27 cellular contexts compared by ENCODE assay signal in genomic region chr13:42360046-42360445, GRCh38.
DNase-seq lines count a peak whose midpoint lies in the region; ATAC-seq, FAIRE-seq and TF ChIP-seq lines count a peak whose summit lies in the region.
"Had no signal": no experiment of that assay in that cellular context is flagged by ENCODE, and none has a peak within 500 bp of the region (broad histone marks: within the 10 kb centered on the region; RNA-seq: fewer than 3 reads in every experiment).

No MANE protein-coding gene starts in this region.

- H3K4me3 ChIP-seq in HepG2 (replicated peaks in 1 of 3; ENCODE audit: insufficient read depth in 1 of 3, low read depth in 2 of 3, low read length in 3 of 3) (no peak overlapping the region), right lobe of liver (no peak overlapping the region), K562 (no peak overlapping the region), neural progenitor cell (no peak overlapping the region), prostate gland (no peak overlapping the region)
- H3K4me3 ChIP-seq: A549, BLaER1, GM12878 had no signal

- ATAC-seq in HepG2 (no peak), right lobe of liver (no peak), K562 (no peak)
- ATAC-seq: A549, GM12878 had no signal

- H3K9me3 Mint-ChIP-seq in activated naive CD8-positive, alpha-beta T cell (ENCODE audit: low read depth), result peaks cover 4% of the 10 kb centered on the region
- peaks cover 9% of the 10 kb centered on the region for H3K9me3 Mint-ChIP-seq in activated naive CD8-positive, alpha-beta T cell treated with anti-CD3 and anti-CD28 coated beads for 36 hours
- no peaks in the 10 kb centered on the region for H3K9me3 Mint-ChIP-seq in neural progenitor cell
- H3K9me3 Mint-ChIP-seq: CD4-positive, alpha-beta memory T cell; CD8-positive, alpha-beta memory T cell had no signal

- H3K27ac Mint-ChIP-seq in activated naive CD8-positive, alpha-beta T cell, result peak overlapping the region; percentile 2
- no peak overlapping the region for H3K27ac Mint-ChIP-seq in activated naive CD8-positive, alpha-beta T cell treated with anti-CD3 and anti-CD28 coated beads for 36 hours
- no peak overlapping the region for H3K27ac Mint-ChIP-seq in neural progenitor cell
- H3K27ac Mint-ChIP-seq: CD14-positive monocyte; CD4-positive, alpha-beta memory T cell; CD4-positive, CD25-positive, alpha-beta regulatory T cell had no signal

- H3K27ac ChIP-seq in HepG2 (ENCODE audit: extremely low read length, insufficient read depth, low read length) (no peak overlapping the region), right lobe of liver (no peak overlapping the region), K562 (ENCODE audit: extremely low read depth, low read depth, low read length) (no peak overlapping the region), neural progenitor cell (no peak overlapping the region), prostate gland (no peak overlapping the region)
- H3K27ac ChIP-seq: 22Rv1, A549, BLaER1 had no signal

- no peaks in the 10 kb centered on the region for H3K9me3 ChIP-seq in HepG2 (ENCODE audit: low read length)
- no peaks in the 10 kb centered on the region for H3K9me3 ChIP-seq in right lobe of liver
- H3K9me3 ChIP-seq in K562 (replicated peaks; ENCODE audit: control insufficient read depth, insufficient read depth, low read depth, low read length), result no peaks in the 10 kb centered on the region
- no peaks in the 10 kb centered on the region for H3K9me3 ChIP-seq in neural progenitor cell (ENCODE audit: low read depth)
- no peaks in the 10 kb centered on the region for H3K9me3 ChIP-seq in prostate gland
- H3K9me3 ChIP-seq: A549, BE2C, BLaER1 had no signal

- no peak overlapping the region for H3K9ac ChIP-seq in HepG2 (ENCODE audit: insufficient read depth, low read depth, low read length)
- H3K9ac ChIP-seq in K562 (ENCODE audit: insufficient read depth in 1 of 2, low read depth in 2 of 2, low read length in 2 of 2), result no peak overlapping the region
- H3K9ac ChIP-seq in neural progenitor cell, result no peak overlapping the region
- H3K9ac ChIP-seq: BLaER1 had no signal

- no peaks in the 10 kb centered on the region for H4K20me1 ChIP-seq in HepG2 (ENCODE audit: insufficient read depth, low read length)
- no peaks in the 10 kb centered on the region for H4K20me1 ChIP-seq in K562 (replicated peaks; ENCODE audit: control insufficient read depth, insufficient read depth, low read length)
- no peaks in the 10 kb centered on the region for H4K20me1 ChIP-seq in neural progenitor cell (ENCODE audit: low read depth)
- H4K20me1 ChIP-seq: BLaER1 had no signal

- H2AFZ ChIP-seq in HepG2 (ENCODE audit: low read length) (no peak overlapping the region), K562 (ENCODE audit: low read depth, low read length) (no peak overlapping the region), neural progenitor cell (replicated peaks) (peak overlapping the region; percentile 21)

- CTCF ChIA-PET in HepG2 (lab: Yijun Ruan, JAX; ENCODE audit: low intra/inter-chr PET ratio, low total read pairs), result no interaction called here
- CTCF ChIA-PET in K562 (lab: Yijun Ruan, JAX; ENCODE audit: low intra/inter-chr PET ratio), result no interaction called here

- TF ChIP-seq EP300 in HepG2 (IDR thresholded peaks at IDR 0.05; ENCODE audit: low read depth in 2 of 2, low read length in 2 of 2) (no peak), HepG2 (CRISPR knock-in tag; IDR thresholded peaks at IDR 0.05; ENCODE audit: borderline replicate concordance) (no peak), K562 (IDR thresholded peaks at IDR 0.05; ENCODE audit: low read length) (no peak)

- H3K4me3 Mint-ChIP-seq in activated naive CD8-positive, alpha-beta T cell, result no peak overlapping the region
- no peak overlapping the region for H3K4me3 Mint-ChIP-seq in activated naive CD8-positive, alpha-beta T cell treated with anti-CD3 and anti-CD28 coated beads for 36 hours
- no peak overlapping the region for H3K4me3 Mint-ChIP-seq in neural progenitor cell
- H3K4me3 Mint-ChIP-seq: CD14-positive monocyte; CD4-positive, alpha-beta memory T cell; CD4-positive, CD25-positive, alpha-beta regulatory T cell; CD8-positive, alpha-beta memory T cell had no signal

- 38% methylated on average over 7 of the region's 7 CpGs for WGBS in HepG2 (ENCODE audit: low lambda C conversion rate)
- WGBS in right lobe of liver (ENCODE audit: insufficient coverage, low coverage, low lambda C conversion rate, missing lambda C conversion rate), result 84% methylated on average over 7 of the region's 7 CpGs
- 10% methylated on average over 7 of the region's 7 CpGs for WGBS in K562 (ENCODE audit: insufficient coverage, low coverage, missing lambda C conversion rate)
- 86% methylated on average over 7 of the region's 7 CpGs for WGBS in prostate gland

- TF ChIP-seq CTCF in HepG2 (CRISPR knock-in tag; IDR thresholded peaks at IDR 0.05) (no peak), right lobe of liver (IDR thresholded peaks at IDR 0.05) (no peak), K562 (IDR thresholded peaks at IDR 0.05 in 2 of 3, conservative IDR thresholded peaks at IDR 0.05 in 1 of 3; ENCODE audit: insufficient read depth in 2 of 3, low read depth in 1 of 3, low read length in 3 of 3) (no peak), neural progenitor cell (IDR thresholded peaks at IDR 0.05) (no peak), prostate gland (IDR thresholded peaks at IDR 0.05) (no peak)

- H3K4me1 ChIP-seq in HepG2 (ENCODE audit: insufficient read depth, low read length) (peaks cover 10% of the 10 kb centered on the region), right lobe of liver (no peaks in the 10 kb centered on the region), K562 (replicated peaks in 1 of 2; ENCODE audit: control insufficient read depth in 2 of 2, insufficient read depth in 2 of 2, low read length in 2 of 2) (no peaks in the 10 kb centered on the region), neural progenitor cell (peaks cover 8% of the 10 kb centered on the region), prostate gland (replicated peaks) (no peaks in the 10 kb centered on the region)
- H3K4me1 ChIP-seq: A549, BE2C had no signal

- no peak for DNase-seq in activated naive CD8-positive, alpha-beta T cell treated with anti-CD3 and anti-CD28 coated beads for 36 hours
- DNase-seq in HepG2 (ENCODE audit: low spot score) (no peak), right lobe of liver (no peak), K562 (ENCODE audit: extremely low read depth in 1 of 4, low spot score in 3 of 4) (no peak), neural progenitor cell (ENCODE audit: low spot score) (no peak), AML-193 (lab: John Stamatoyannopoulos, UW) (no peak), prostate gland (ENCODE audit: low spot score) (no peak)
- DNase-seq: BE2C; C1 segment of cervical spinal cord; CD4-positive, alpha-beta memory T cell; CD4-positive, CD25-positive, alpha-beta regulatory T cell; CD8-positive, alpha-beta memory T cell; COR-L47; DMS 273 treated with DMSO at 0.1 percent for 48 hours; DMS153; DMS53; DMS79; DND-41; EL; GDM1 had no signal

- intact Hi-C loops in HepG2 (cut with micrococcal nuclease; ENCODE audit: unreplicated experiment) (no loop called here), right lobe of liver (cut with DNase I) (no loop called here), K562 (cut with micrococcal nuclease) (no loop called here), prostate gland (cut with DNase I) (no loop called here)

- in situ Hi-C loops in HepG2 (cut with HindIII; ENCODE audit: extremely low pct_ligation_motif_present, low pct_unique_long_range_greater_than_20kb), result no loop called here
- in situ Hi-C loops in K562 (cut with MboI), result no loop called here

- H3K27me3 ChIP-seq in HepG2 (ENCODE audit: control insufficient read depth in 1 of 2, insufficient read depth in 2 of 2, low read length in 2 of 2) (no peaks in the 10 kb centered on the region), right lobe of liver (no peaks in the 10 kb centered on the region), K562 (ENCODE audit: control insufficient read depth in 2 of 2, insufficient read depth in 2 of 2, low read length in 2 of 2) (no peaks in the 10 kb centered on the region; a peak in 2 of 5 replicates), neural progenitor cell (no peaks in the 10 kb centered on the region), prostate gland (replicated peaks; ENCODE audit: insufficient read depth) (no peaks in the 10 kb centered on the region)
- H3K27me3 ChIP-seq: BE2C, BLaER1 had no signal

- no peaks in the 10 kb centered on the region for H3K27me3 Mint-ChIP-seq in activated naive CD8-positive, alpha-beta T cell
- H3K27me3 Mint-ChIP-seq in activated naive CD8-positive, alpha-beta T cell treated with anti-CD3 and anti-CD28 coated beads for 36 hours, result no peaks in the 10 kb centered on the region
- H3K27me3 Mint-ChIP-seq in neural progenitor cell (ENCODE audit: insufficient read depth, low read depth), result no peaks in the 10 kb centered on the region
- H3K27me3 Mint-ChIP-seq: CD4-positive, alpha-beta memory T cell had no signal

- FAIRE-seq in HepG2 (lab: Jason Lieb, UNC), result no peak
- no peak for FAIRE-seq in K562 (lab: Jason Lieb, UNC)
- FAIRE-seq: A549, GM12878, GM12892 had no signal

- POLR2A ChIA-PET in HepG2 (lab: Yijun Ruan, JAX), result no interaction called here
- POLR2A ChIA-PET in K562 (lab: Yijun Ruan, JAX), result no interaction called here

- H3K4me2 ChIP-seq in HepG2 (ENCODE audit: low read depth, low read length) (no peak overlapping the region), K562 (ENCODE audit: insufficient read depth, low read length) (no peak overlapping the region), neural progenitor cell (no peak overlapping the region)
- H3K4me2 ChIP-seq: A549, BLaER1 had no signal

- no TSS peak for BruUV-seq in HepG2 (replicated peaks; lab: Mats Ljungman, UMichigan)
- BruUV-seq in K562 (replicated peaks; lab: Mats Ljungman, UMichigan), result no TSS peak

- TF ChIP-seq POLR2A in HepG2 (IDR thresholded peaks at IDR 0.05; ENCODE audit: insufficient read depth in 1 of 2, low read depth in 2 of 2, low read length in 2 of 2), result no peak
- no peak for TF ChIP-seq POLR2A in right lobe of liver (IDR thresholded peaks at IDR 0.05)
- no peak for TF ChIP-seq POLR2A in K562 (conservative IDR thresholded peaks at IDR 0.05)
- no peak for TF ChIP-seq POLR2A in prostate gland (IDR thresholded peaks at IDR 0.05)

- H3K36me3 ChIP-seq in HepG2 (replicated peaks in 1 of 2; ENCODE audit: control insufficient read depth in 1 of 2, insufficient read depth in 2 of 2, low read length in 2 of 2) (no peaks in the 10 kb centered on the region), right lobe of liver (no peaks in the 10 kb centered on the region), K562 (ENCODE audit: control insufficient read depth, insufficient read depth, low read length) (no peaks in the 10 kb centered on the region), neural progenitor cell (no peaks in the 10 kb centered on the region), prostate gland (no peaks in the 10 kb centered on the region)
- H3K36me3 ChIP-seq: BE2C, BLaER1 had no signal

- no peaks in the 10 kb centered on the region for H3K79me2 ChIP-seq in HepG2 (ENCODE audit: insufficient read depth, low read length)
- H3K79me2 ChIP-seq in K562 (ENCODE audit: control insufficient read depth, insufficient read depth, low read length), result no peaks in the 10 kb centered on the region
- no peaks in the 10 kb centered on the region for H3K79me2 ChIP-seq in neural progenitor cell (ENCODE audit: low read depth)

- H3K4me1 Mint-ChIP-seq in activated naive CD8-positive, alpha-beta T cell (ENCODE audit: low read depth), result peaks cover 50% of the 10 kb centered on the region
- H3K4me1 Mint-ChIP-seq in activated naive CD8-positive, alpha-beta T cell treated with anti-CD3 and anti-CD28 coated beads for 36 hours, result peaks cover 38% of the 10 kb centered on the region
- H3K4me1 Mint-ChIP-seq in neural progenitor cell, result peaks cover 7% of the 10 kb centered on the region
- H3K4me1 Mint-ChIP-seq: CD14-positive monocyte had no signal

- peaks cover 2% of the 10 kb centered on the region for H3K36me3 Mint-ChIP-seq in activated naive CD8-positive, alpha-beta T cell
- peaks cover 20% of the 10 kb centered on the region for H3K36me3 Mint-ChIP-seq in activated naive CD8-positive, alpha-beta T cell treated with anti-CD3 and anti-CD28 coated beads for 36 hours
- H3K36me3 Mint-ChIP-seq in neural progenitor cell, result no peaks in the 10 kb centered on the region
- H3K36me3 Mint-ChIP-seq: CD14-positive monocyte; CD4-positive, alpha-beta memory T cell had no signal

- no peak for TF ChIP-seq RAD21 in HepG2 (CRISPR knock-in tag; IDR thresholded peaks at IDR 0.05)
- TF ChIP-seq RAD21 in K562 (CRISPR knock-in tag; conservative IDR thresholded peaks at IDR 0.05 in 1 of 2, IDR thresholded peaks at IDR 0.05 in 1 of 2), result no peak

- H3F3A ChIP-seq in neural progenitor cell (ENCODE audit: low read depth), result no peaks in the 10 kb centered on the region

- no peaks in the 10 kb centered on the region for H3K9me1 ChIP-seq in K562 (ENCODE audit: control insufficient read depth, insufficient read depth, low read length)
